In the genomic region with DNA sequence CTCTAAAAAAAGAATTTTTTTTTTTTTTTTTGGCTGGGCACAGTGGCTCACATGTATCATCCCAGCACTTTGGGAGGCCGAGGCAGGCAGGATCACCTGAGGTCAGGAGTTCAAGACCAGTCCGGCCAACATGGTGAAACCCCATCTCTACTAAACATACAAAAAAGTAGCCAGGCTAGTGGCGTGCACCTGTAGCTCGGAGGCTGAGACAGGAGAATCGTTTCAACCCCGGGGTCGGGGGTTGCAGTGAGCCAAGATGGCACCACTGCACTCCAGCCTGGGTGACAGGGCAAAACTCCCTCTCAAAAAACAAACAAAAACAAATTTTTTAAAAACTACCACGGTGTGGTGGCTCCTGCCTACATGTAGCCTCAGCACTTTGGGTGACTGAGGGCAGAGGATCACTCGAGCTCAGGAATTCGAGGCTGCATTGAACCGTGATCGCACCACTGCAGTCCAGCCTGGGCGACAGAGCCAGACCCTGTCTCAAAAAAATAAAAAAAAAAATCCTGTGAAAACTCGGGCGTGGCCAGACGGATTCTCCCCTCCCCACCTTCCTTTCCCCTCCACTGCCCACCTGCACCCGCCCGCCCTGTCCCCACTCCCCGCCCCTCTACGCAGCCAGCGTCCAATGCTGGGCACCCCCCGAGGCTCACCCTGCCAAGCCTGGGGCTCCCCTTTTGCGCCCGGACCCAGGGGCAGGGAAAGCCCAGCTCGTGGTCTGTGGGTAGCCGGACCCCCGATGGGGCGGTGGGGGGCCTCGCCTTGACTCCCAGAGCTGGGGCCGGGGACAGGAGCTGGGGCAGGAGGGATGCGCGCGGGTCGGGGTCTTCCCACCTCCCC, we compare ENCODE assay signal across 8 cellular contexts. TPM values are rescaled to one million over a fixed set of nuclear protein-coding genes. Genes with fewer than 3 reads are reported as not detected.
DNase-seq lines count a peak whose midpoint lies in the region; ATAC-seq, FAIRE-seq and TF ChIP-seq lines count a peak whose summit lies in the region.

No MANE protein-coding gene starts in this region.

- FAIRE-seq in pancreas (lab: Jason Lieb, UNC), result no peak

- H3K36me3 ChIP-seq in pancreas, result no peaks in the 10 kb centered on the region

- DNase-seq in activated CD4-positive, alpha-beta T cell treated with anti-CD3 and anti-CD28 coated beads, Interleukin-2, amount 10 ng/mL, durations not matched to agents 7 days and 5 days, result peak; percentile 17
- no peak for DNase-seq in activated CD4-positive, alpha-beta T cell treated with anti-CD3 and anti-CD28 coated beads for 1 hour
- no peak for DNase-seq in fibroblast of pulmonary artery (ENCODE audit: low read depth)
- DNase-seq in pancreas, result peak in 1 of 6 donors; percentile 15
- no peak for DNase-seq in GDM1 (lab: John Stamatoyannopoulos, UW)
- no peak for DNase-seq in AG08395 (ENCODE audit: low spot score)

- peak overlapping the region; percentile 75 for H3K4me3 Mint-ChIP-seq in activated CD4-positive, alpha-beta T cell treated with anti-CD3 and anti-CD28 coated beads, Interleukin-2, amount 10 ng/mL, durations not matched to agents 7 days and 5 days
- peak overlapping the region; percentile 75 for H3K4me3 Mint-ChIP-seq in T-helper 1 cell treated with Interleukin-12 subunit alpha and Interleukin-12 subunit beta and Interleukin-4 antibody, amounts not matched to agents 30 μg/mL and 1 μg/mL, for 36 hours

- 12 to 19% methylated on average over 28 to 34 of the region's 34 CpGs for WGBS in pancreas, 2 donors

- no peaks in the 10 kb centered on the region for H3K27me3 ChIP-seq in pancreas

- no peaks in the 10 kb centered on the region for H3K9me3 ChIP-seq in pancreas

- H3K36me3 Mint-ChIP-seq in activated CD4-positive, alpha-beta T cell treated with anti-CD3 and anti-CD28 coated beads, Interleukin-2, amount 10 ng/mL, durations not matched to agents 7 days and 5 days (ENCODE audit: low read depth), result peaks cover 33% of the 10 kb centered on the region
- peaks cover 11% of the 10 kb centered on the region for H3K36me3 Mint-ChIP-seq in T-helper 1 cell treated with Interleukin-12 subunit alpha and Interleukin-12 subunit beta and Interleukin-4 antibody, amounts not matched to agents 30 μg/mL and 1 μg/mL, for 36 hours (ENCODE audit: low read depth)

- H3K27me3 Mint-ChIP-seq in activated CD4-positive, alpha-beta T cell treated with anti-CD3 and anti-CD28 coated beads, Interleukin-2, amount 10 ng/mL, durations not matched to agents 7 days and 5 days, result no peaks in the 10 kb centered on the region
- H3K27me3 Mint-ChIP-seq in T-helper 1 cell treated with Interleukin-12 subunit alpha and Interleukin-12 subunit beta and Interleukin-4 antibody, amounts not matched to agents 30 μg/mL and 1 μg/mL, for 36 hours (ENCODE audit: low read depth), result no peaks in the 10 kb centered on the region

- H3K4me1 ChIP-seq in pancreas, result peaks cover 0 to 4% (median 0%) of the 10 kb centered on the region in 3 donors

- ATAC-seq in HG02973 (IDR thresholded peaks at IDR 0.05; ENCODE audit: unreplicated experiment) (peak; percentile 21), pancreas (peak; percentile 43 to 53 (median 47))

- peak overlapping the region; percentile 75 for H3K4me3 ChIP-seq in fibroblast of pulmonary artery (replicated peaks; ENCODE audit: low read depth, low read length)
- H3K4me3 ChIP-seq in pancreas, result peak overlapping the region; percentile 74 to 93 (median 82)

- POLR2A ChIA-PET in activated CD4-positive, alpha-beta T cell treated with anti-CD3 and anti-CD28 coated beads, Interleukin-2, amount 10 ng/mL, durations not matched to agents 7 days and 5 days (lab: Charles Lee), result interaction anchor here (1.2 kb wide), 1 partner anchor 17 kb away, joined by 6 read pairs; no protein-coding TSS in a partner anchor

- no peaks in the 10 kb centered on the region for H3K9me3 Mint-ChIP-seq in activated CD4-positive, alpha-beta T cell treated with anti-CD3 and anti-CD28 coated beads, Interleukin-2, amount 10 ng/mL, durations not matched to agents 7 days and 5 days
- H3K9me3 Mint-ChIP-seq in T-helper 1 cell treated with Interleukin-12 subunit alpha and Interleukin-12 subunit beta and Interleukin-4 antibody, amounts not matched to agents 30 μg/mL and 1 μg/mL, for 36 hours, result no peaks in the 10 kb centered on the region

- intact Hi-C loops in pancreas (cut with DNase I), result no loop called here

- peaks cover 64% of the 10 kb centered on the region for H3K4me1 Mint-ChIP-seq in activated CD4-positive, alpha-beta T cell treated with anti-CD3 and anti-CD28 coated beads, Interleukin-2, amount 10 ng/mL, durations not matched to agents 7 days and 5 days
- H3K4me1 Mint-ChIP-seq in T-helper 1 cell treated with Interleukin-12 subunit alpha and Interleukin-12 subunit beta and Interleukin-4 antibody, amounts not matched to agents 30 μg/mL and 1 μg/mL, for 36 hours (ENCODE audit: low read depth), result peaks cover 48% of the 10 kb centered on the region

- CTCF ChIA-PET in activated CD4-positive, alpha-beta T cell treated with anti-CD3 and anti-CD28 coated beads, Interleukin-2, amount 10 ng/mL, durations not matched to agents 7 days and 5 days (lab: Charles Lee), result interaction anchor here (0.6 to 1.8 kb wide), 3 partner anchors 17 to 1582 kb away, joined by 4 to 16 read pairs (median 4); no protein-coding TSS in a partner anchor

- TF ChIP-seq CTCF in fibroblast of pulmonary artery (IDR thresholded peaks at IDR 0.05; ENCODE audit: low read length, missing control alignments) (no peak), pancreas (IDR thresholded peaks at IDR 0.05) (no peak)

- H3K27ac Mint-ChIP-seq in activated CD4-positive, alpha-beta T cell treated with anti-CD3 and anti-CD28 coated beads, Interleukin-2, amount 10 ng/mL, durations not matched to agents 7 days and 5 days, result peak overlapping the region; percentile 94
- H3K27ac Mint-ChIP-seq in T-helper 1 cell treated with Interleukin-12 subunit alpha and Interleukin-12 subunit beta and Interleukin-4 antibody, amounts not matched to agents 30 μg/mL and 1 μg/mL, for 36 hours, result peak overlapping the region; percentile 96

- H3K27ac ChIP-seq in pancreas, result peak overlapping the region; percentile 42 to 73 (median 56)

RNA-seq across cellular contexts. Expression of gene ORAI2, which starts 0.7 kb away (rescaled TPM):
- total RNA-seq in activated CD4-positive, alpha-beta T cell treated with anti-CD3 and anti-CD28 coated beads, Interleukin-2, amount 10 ng/mL, durations not matched to agents 7 days and 5 days, result 10 to 100 TPM; 61.2 to 63.7 TPM
- total RNA-seq in pancreas, result 10 to 100 TPM in 2 of 6 donors, 1 to 10 TPM in 4; 4.8 to 13.5 (median 7.1) TPM
- polyA plus RNA-seq in pancreas, result 1 to 10 TPM; 4.1 to 8.6 TPM

RNA-seq across cellular contexts. Expression of gene ALKBH4, which starts 32.0 kb away (rescaled TPM):
- 10 to 100 TPM; 10.5 to 12.9 TPM for total RNA-seq in activated CD4-positive, alpha-beta T cell treated with anti-CD3 and anti-CD28 coated beads, Interleukin-2, amount 10 ng/mL, durations not matched to agents 7 days and 5 days
- 1 to 10 TPM; 3.5 to 6.9 (median 5.3) TPM for total RNA-seq in pancreas
- 1 to 10 TPM; 7.3 to 9.3 TPM for polyA plus RNA-seq in pancreas

RNA-seq across cellular contexts. Expression of gene LRWD1, which starts 32.1 kb away (rescaled TPM):
- 10 to 100 TPM; 18.2 to 20.5 TPM for total RNA-seq in activated CD4-positive, alpha-beta T cell treated with anti-CD3 and anti-CD28 coated beads, Interleukin-2, amount 10 ng/mL, durations not matched to agents 7 days and 5 days
- total RNA-seq in pancreas, result 1 to 10 TPM; 5.1 to 9.3 (median 7.6) TPM
- polyA plus RNA-seq in pancreas, result 10 to 100 TPM; 12.3 to 18.4 TPM

RNA-seq across cellular contexts. Expression of gene PRKRIP1, which starts 36.5 kb away (rescaled TPM):
- total RNA-seq in activated CD4-positive, alpha-beta T cell treated with anti-CD3 and anti-CD28 coated beads, Interleukin-2, amount 10 ng/mL, durations not matched to agents 7 days and 5 days, result 10 to 100 TPM; 26.2 to 31.9 TPM
- 10 to 100 TPM in 4 of 6 donors, 1 to 10 TPM in 2; 9.1 to 13.8 (median 10.8) TPM for total RNA-seq in pancreas
- 10 to 100 TPM; 34.3 to 40.1 TPM for polyA plus RNA-seq in pancreas

RNA-seq across cellular contexts. Expression of gene POLR2J, which starts 46.0 kb away (rescaled TPM):
- 10 to 100 TPM; 44.3 to 56.4 TPM for total RNA-seq in activated CD4-positive, alpha-beta T cell treated with anti-CD3 and anti-CD28 coated beads, Interleukin-2, amount 10 ng/mL, durations not matched to agents 7 days and 5 days
- total RNA-seq in pancreas, result 10 to 100 TPM; 16.5 to 20.6 (median 17.7) TPM
- polyA plus RNA-seq in pancreas, result 10 to 100 TPM; 56.3 to 59.8 TPM

Comparison
In these comparisons a context has a peak if more than half of its experiments do, and no peak if none do; other contexts are left out.
1. RNA of gene ORAI2, which starts 0.7 kb away (total RNA-seq): 61.2 to 63.7 TPM in activated CD4-positive, alpha-beta T cell treated with anti-CD3 and anti-CD28 coated beads, Interleukin-2, amount 10 ng/mL, durations not matched to agents 7 days and 5 days; 4.8 to 13.5 TPM in pancreas; every median in the first group is over 4 times any median in the second.